Comparison of ENCODE assay signal across 8 cellular contexts in the genomic region with DNA sequence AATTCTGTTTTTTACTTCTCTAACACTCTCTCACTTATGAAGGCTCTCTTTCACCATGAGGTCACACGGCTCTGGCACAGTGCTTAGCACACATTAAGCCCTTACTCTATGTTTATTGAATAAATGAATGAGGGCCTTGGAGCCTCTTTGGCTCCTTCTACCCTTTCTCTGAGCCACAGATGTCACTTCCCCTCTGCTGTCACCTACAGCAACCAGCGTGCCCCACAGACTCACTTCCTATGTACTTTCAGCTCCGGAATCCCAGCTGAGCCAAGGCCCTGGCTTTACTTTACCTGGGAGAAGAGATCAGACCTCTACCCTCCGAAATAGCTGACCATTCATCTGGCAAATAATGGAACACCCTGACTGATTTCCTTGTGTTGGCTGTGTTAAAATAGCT. TPM values are rescaled to one million over a fixed set of nuclear protein-coding genes. Genes with fewer than 3 reads are reported as not detected.
A peak's percentile ranks its signal among the peaks of the same experiment; 100 is the strongest.
DNase-seq lines count a peak whose midpoint lies in the region; ATAC-seq and TF ChIP-seq lines count a peak whose summit lies in the region.

No MANE protein-coding gene starts in this region.

- H3K36me3 ChIP-seq in heart right ventricle (no peaks in the 10 kb centered on the region), OCI-LY3 (replicated peaks; ENCODE audit: low read depth, low read length) (no peaks in the 10 kb centered on the region), upper lobe of right lung (no peaks in the 10 kb centered on the region)

- H3K27me3 ChIP-seq in heart right ventricle: no peaks in the 10 kb centered on the region
- H3K27me3 ChIP-seq in OCI-LY3 (ENCODE audit: low read depth, low read length): no peaks in the 10 kb centered on the region
- no peaks in the 10 kb centered on the region for H3K27me3 ChIP-seq in upper lobe of right lung

- H3K9ac ChIP-seq in OCI-LY3 (ENCODE audit: low read length): peak overlapping the region; percentile 64

- no peak overlapping the region for H3K4me3 Mint-ChIP-seq in effector memory CD8-positive, alpha-beta T cell

- H3K79me2 ChIP-seq in OCI-LY3 (ENCODE audit: low read length): no peaks in the 10 kb centered on the region

- peak overlapping the region in 6 of 10 donors; percentile 28 to 56 (median 48) for H3K27ac ChIP-seq in heart right ventricle
- H3K27ac ChIP-seq in OCI-LY3 (ENCODE audit: low read length): peak overlapping the region; percentile 48
- no peak overlapping the region for H3K27ac ChIP-seq in upper lobe of right lung

- no peaks in the 10 kb centered on the region for H3K9me3 Mint-ChIP-seq in effector memory CD8-positive, alpha-beta T cell

- H4K20me1 ChIP-seq in OCI-LY3 (ENCODE audit: insufficient read depth, low read length): no peaks in the 10 kb centered on the region

- WGBS in heart right ventricle, 2 donors: 61 to 78% methylated on average over 4 of the region's 4 CpGs

- H3K36me3 Mint-ChIP-seq in effector memory CD8-positive, alpha-beta T cell (ENCODE audit: insufficient read depth): no peaks in the 10 kb centered on the region

- ATAC-seq in heart right ventricle: peak in 5 of 8 donors; percentile 18 to 38 (median 34)
- ATAC-seq in left cardiac atrium: no peak
- peak; percentile 70 for ATAC-seq in upper lobe of right lung
- ATAC-seq in effector memory CD8-positive, alpha-beta T cell (replicated peaks): no peak

- intact Hi-C loops in heart right ventricle (cut with DNase I): loop anchor here in 5 of 10 donors (5.0 to 10.0 kb wide), 3 partner anchors 253 to 443 kb away; no protein-coding TSS in a partner anchor
- intact Hi-C loops in left cardiac atrium (cut with DNase I): no loop called here
- intact Hi-C loops in upper lobe of right lung (cut with DNase I): no loop called here

- H3K27ac Mint-ChIP-seq in effector memory CD8-positive, alpha-beta T cell: no peak overlapping the region

- H2AFZ ChIP-seq in OCI-LY3 (ENCODE audit: low read depth, low read length): peak overlapping the region; percentile 91

- DNase-seq in heart right ventricle (no peak), left cardiac atrium (no peak), dermis blood vessel endothelial cell (peak; percentile 14), upper lobe of right lung (no peak), SKM-1 treated with dmso at 0.1 percent for 144 hours (lab: John Stamatoyannopoulos, UW; ENCODE audit: unreplicated experiment) (no peak), OCI-M1 (lab: John Stamatoyannopoulos, UW) (no peak)
- DNase-seq in effector memory CD8-positive, alpha-beta T cell: no peak

- H3K4me1 ChIP-seq in heart right ventricle (peaks cover 0 to 37% (median 21%) of the 10 kb centered on the region in 9 donors), OCI-LY3 (ENCODE audit: low read length) (peaks cover 29% of the 10 kb centered on the region), upper lobe of right lung (peaks cover 8% of the 10 kb centered on the region)

- peaks cover 0 to 7% of the 10 kb centered on the region in 2 donors for H3K27me3 Mint-ChIP-seq in effector memory CD8-positive, alpha-beta T cell

- peak overlapping the region; percentile 87 for H3K4me2 ChIP-seq in OCI-LY3 (ENCODE audit: low read length)

- peaks cover 7 to 9% of the 10 kb centered on the region in 2 donors for H3K4me1 Mint-ChIP-seq in effector memory CD8-positive, alpha-beta T cell (ENCODE audit: low read depth in 2 of 2)

- no peak overlapping the region for H3K4me3 ChIP-seq in heart right ventricle
- peak overlapping the region; percentile 61 for H3K4me3 ChIP-seq in OCI-LY3 (ENCODE audit: low read length)
- no peak overlapping the region for H3K4me3 ChIP-seq in upper lobe of right lung

- TF ChIP-seq CTCF in heart right ventricle (IDR thresholded peaks at IDR 0.05) (no peak), OCI-LY3 (IDR thresholded peaks at IDR 0.05; ENCODE audit: low read depth, low read length) (no peak), upper lobe of right lung (IDR thresholded peaks at IDR 0.05) (no peak)

- H3K9me3 ChIP-seq in heart right ventricle: no peaks in the 10 kb centered on the region
- H3K9me3 ChIP-seq in OCI-LY3 (ENCODE audit: insufficient read depth, low read length): no peaks in the 10 kb centered on the region
- H3K9me3 ChIP-seq in upper lobe of right lung: no peaks in the 10 kb centered on the region

RNA-seq across cellular contexts. Expression of a gene that starts 53.7 kb away (rescaled TPM):
- total RNA-seq in heart right ventricle (10 to 100 TPM in 4 of 10 donors, 1 to 10 TPM in 6; 4.6 to 12.4 (median 8.0) TPM), left cardiac atrium (10 to 100 TPM; 10.4 to 22.3 TPM), dermis blood vessel endothelial cell (3.6 and 8.3 TPM in 2 replicates), upper lobe of right lung (45.4 TPM)
- polyA plus RNA-seq in heart right ventricle: 1 to 10 TPM; 3.4 to 5.9 TPM

Comparison
In these comparisons a context has a peak if more than half of its experiments do, and no peak if none do; other contexts are left out.
1. ATAC-seq: peak in heart right ventricle (5 of 8) and upper lobe of right lung (single experiment); none in left cardiac atrium (0 of 2) and effector memory CD8-positive, alpha-beta T cell (single experiment).